In the genomic region with DNA sequence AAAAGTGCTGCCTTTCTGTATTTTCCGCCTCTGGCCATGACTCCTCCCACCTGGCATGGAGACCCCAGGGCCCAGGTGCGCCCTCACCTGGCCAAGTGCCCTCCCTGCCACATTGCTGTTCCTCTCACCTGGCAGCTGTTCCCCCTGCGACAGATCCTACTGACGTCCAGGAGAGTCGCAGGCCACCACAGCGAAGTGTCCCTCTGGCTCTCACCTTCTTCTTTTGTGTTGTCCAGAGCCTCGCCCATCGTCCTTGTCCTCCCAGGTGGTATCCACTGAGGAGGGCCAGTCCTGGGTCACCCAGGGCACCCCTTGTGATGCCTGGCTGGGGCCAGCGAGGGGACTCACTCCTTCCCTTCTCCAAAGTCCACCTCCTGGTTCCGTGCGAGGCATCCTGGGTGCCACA, we compare ENCODE assay signal across 11 cellular contexts. TPM values are rescaled to one million over a fixed set of nuclear protein-coding genes. Genes with fewer than 3 reads are reported as not detected.
DNase-seq lines count a peak whose midpoint lies in the region; ATAC-seq and TF ChIP-seq lines count a peak whose summit lies in the region.
"Had no signal": no experiment of that assay in that cellular context is flagged by ENCODE, and none has a peak within 500 bp of the region (broad histone marks: within the 10 kb centered on the region; RNA-seq: fewer than 3 reads in every experiment).

No MANE protein-coding gene starts in this region.

- no peak overlapping the region for H3K9ac ChIP-seq in colonic mucosa (ENCODE audit: low read depth in 2 of 2, low read length in 2 of 2)

- CTCF ChIA-PET in CD8-positive, alpha-beta memory T cell (lab: Charles Lee), result no interaction called here
- CTCF ChIA-PET in T-cell (lab: Charles Lee), result no interaction called here

- H3K36me3 ChIP-seq in CD8-positive, alpha-beta memory T cell (ENCODE audit: insufficient read depth, low read length), result no peaks in the 10 kb centered on the region
- no peaks in the 10 kb centered on the region for H3K36me3 ChIP-seq in colonic mucosa

- peaks cover 35% of the 10 kb centered on the region for H3K27me3 ChIP-seq in CD8-positive, alpha-beta memory T cell (ENCODE audit: insufficient read depth, low read length, poor library complexity, severe bottlenecking)
- peaks cover 47% of the 10 kb centered on the region for H3K27me3 ChIP-seq in colonic mucosa

- peaks cover 0 to 13% (median 4%) of the 10 kb centered on the region in 3 donors for H3K4me1 Mint-ChIP-seq in CD8-positive, alpha-beta memory T cell
- H3K4me1 Mint-ChIP-seq in T-cell, result peaks cover 7 to 20% (median 9%) of the 10 kb centered on the region in 3 donors

- H3K27ac ChIP-seq in CD8-positive, alpha-beta memory T cell (ENCODE audit: low read depth, low read length), result no peak overlapping the region
- H3K27ac ChIP-seq in colonic mucosa, result no peak overlapping the region
- H3K27ac ChIP-seq: epithelial cell of prostate, HL-60 had no signal

- POLR2A ChIA-PET in CD8-positive, alpha-beta memory T cell (lab: Charles Lee), result no interaction called here
- POLR2A ChIA-PET in T-cell (lab: Charles Lee), result no interaction called here

- DNase-seq in CD8-positive, alpha-beta memory T cell, result peak in 2 of 5 donors; percentile 48 to 49
- peak; percentile 62 for DNase-seq in HPDE6-E6E7 (ENCODE audit: extremely low spot score)
- DNase-seq in T-cell, result peak in 26 of 34 experiments; percentile 8 to 58 (median 37)
- DNase-seq in colonic mucosa, result peak; percentile 53
- DNase-seq in posterior vena cava (ENCODE audit: low spot score), result peak; percentile 50
- no peak for DNase-seq in NCI-H1048 (lab: John Stamatoyannopoulos, UW)
- DNase-seq in medulla oblongata (ENCODE audit: extremely low spot score), result no peak

- H3K4me1 ChIP-seq in CD8-positive, alpha-beta memory T cell (ENCODE audit: insufficient read depth, low read length), result peaks cover 6% of the 10 kb centered on the region
- H3K4me1 ChIP-seq in colonic mucosa, result no peaks in the 10 kb centered on the region

- intact Hi-C loops in colonic mucosa (cut with DNase I) (loop anchor here (5.0 kb wide), 1 partner anchor 89 kb away; no protein-coding TSS in a partner anchor), posterior vena cava (cut with DNase I) (no loop called here)

- peak overlapping the region in 4 of 7 donors; percentile 8 to 90 (median 39) for H3K4me3 Mint-ChIP-seq in CD8-positive, alpha-beta memory T cell
- H3K4me3 Mint-ChIP-seq in T-cell, result no peak overlapping the region
- H3K4me3 Mint-ChIP-seq: stimulated activated naive CD8-positive, alpha-beta T cell treated with anti-CD3 and anti-CD28 coated beads, Interleukin-15, Interleukin-2, amounts not matched to agents 100 ng/mL and 50 ng/mL, for 24 hours had no signal

- H3K9me3 ChIP-seq in CD8-positive, alpha-beta memory T cell (ENCODE audit: low read length), result no peaks in the 10 kb centered on the region
- H3K9me3 ChIP-seq in colonic mucosa, result no peaks in the 10 kb centered on the region

- ATAC-seq in T-cell (replicated peaks in 1 of 4), result peak in 1 of 4 experiments; percentile 65
- no peak for ATAC-seq in HG03159 (IDR thresholded peaks at IDR 0.05; ENCODE audit: unreplicated experiment)

- peaks cover 27 to 45% of the 10 kb centered on the region in 2 donors for H3K27me3 Mint-ChIP-seq in CD8-positive, alpha-beta memory T cell
- H3K27me3 Mint-ChIP-seq in T-cell, result peaks cover 19 to 45% of the 10 kb centered on the region in 2 donors

- peak; percentile 43 for TF ChIP-seq CTCF in colonic mucosa (IDR thresholded peaks at IDR 0.05)

- no peaks in the 10 kb centered on the region for H3K36me3 Mint-ChIP-seq in CD8-positive, alpha-beta memory T cell
- H3K36me3 Mint-ChIP-seq in T-cell, result no peaks in the 10 kb centered on the region

- H3K27ac Mint-ChIP-seq in CD8-positive, alpha-beta memory T cell, result no peak overlapping the region
- no peak overlapping the region for H3K27ac Mint-ChIP-seq in T-cell
- H3K27ac Mint-ChIP-seq: stimulated activated naive CD8-positive, alpha-beta T cell treated with anti-CD3 and anti-CD28 coated beads, Interleukin-15, Interleukin-2, amounts not matched to agents 100 ng/mL and 50 ng/mL, for 24 hours had no signal

- no peaks in the 10 kb centered on the region for H3K9me3 Mint-ChIP-seq in CD8-positive, alpha-beta memory T cell
- no peaks in the 10 kb centered on the region for H3K9me3 Mint-ChIP-seq in T-cell
- H3K9me3 Mint-ChIP-seq: stimulated activated naive CD8-positive, alpha-beta T cell treated with anti-CD3 and anti-CD28 coated beads, Interleukin-15, Interleukin-2, amounts not matched to agents 100 ng/mL and 50 ng/mL, for 24 hours had no signal

- H3K4me3 ChIP-seq in CD8-positive, alpha-beta memory T cell (ENCODE audit: low read length), result no peak overlapping the region
- no peak overlapping the region for H3K4me3 ChIP-seq in colonic mucosa

RNA-seq across cellular contexts. Expression of gene NKD2, which starts 2.6 kb away (rescaled TPM):
- under 1 TPM; 0.20 to 0.48 TPM for total RNA-seq in CD8-positive, alpha-beta memory T cell
- polyA plus RNA-seq in CD8-positive, alpha-beta memory T cell, result not detected
- total RNA-seq in T-cell (under 1 TPM in 2 of 5 donors, not detected in 3; 0.18 to 0.23 TPM), colonic mucosa (1 to 10 TPM in 1 of 2 donors, under 1 TPM in 1; 0.94 to 1.9 TPM), posterior vena cava (1 to 10 TPM; 2.7 to 5.0 TPM)

Comparison
In these comparisons a context has a peak if more than half of its experiments do, and no peak if none do; other contexts are left out.
1. DNase-seq: peak in HPDE6-E6E7 (single experiment), T-cell (26 of 34), colonic mucosa (single experiment) and posterior vena cava (single experiment); none in NCI-H1048 (single experiment) and medulla oblongata (single experiment).
2. H3K4me3 Mint-ChIP-seq: peak in CD8-positive, alpha-beta memory T cell (4 of 7); none in T-cell (0 of 3).